Comparison of ENCODE assay signal across 1 cellular context in genomic region chr5:10760033-10760975, GRCh38.
TF ChIP-seq lines count a peak whose summit lies in the region.

No MANE protein-coding gene starts in this region.

TF ChIP-seq in SK-N-SH, 30 proteins besides CTCF, POLR2A, EP300 and RAD21 (continued from another document):
- TF ChIP-seq, protein P1, sequence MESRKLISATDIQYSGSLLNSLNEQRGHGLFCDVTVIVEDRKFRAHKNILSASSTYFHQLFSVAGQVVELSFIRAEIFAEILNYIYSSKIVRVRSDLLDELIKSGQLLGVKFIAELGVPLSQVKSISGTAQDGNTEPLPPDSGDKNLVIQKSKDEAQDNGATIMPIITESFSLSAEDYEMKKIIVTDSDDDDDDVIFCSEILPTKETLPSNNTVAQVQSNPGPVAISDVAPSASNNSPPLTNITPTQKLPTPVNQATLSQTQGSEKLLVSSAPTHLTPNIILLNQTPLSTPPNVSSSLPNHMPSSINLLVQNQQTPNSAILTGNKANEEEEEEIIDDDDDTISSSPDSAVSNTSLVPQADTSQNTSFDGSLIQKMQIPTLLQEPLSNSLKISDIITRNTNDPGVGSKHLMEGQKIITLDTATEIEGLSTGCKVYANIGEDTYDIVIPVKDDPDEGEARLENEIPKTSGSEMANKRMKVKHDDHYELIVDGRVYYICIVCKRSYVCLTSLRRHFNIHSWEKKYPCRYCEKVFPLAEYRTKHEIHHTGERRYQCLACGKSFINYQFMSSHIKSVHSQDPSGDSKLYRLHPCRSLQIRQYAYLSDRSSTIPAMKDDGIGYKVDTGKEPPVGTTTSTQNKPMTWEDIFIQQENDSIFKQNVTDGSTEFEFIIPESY (IDR thresholded peaks at IDR 0.05; ENCODE audit: borderline replicate concordance, low read depth), result no peak
- TF ChIP-seq POLR2AphosphoS5 (IDR thresholded peaks at IDR 0.05; ENCODE audit: low read depth, low read length), result peak; percentile 55; the same call in 1 of the 2 replicates
- peak; percentile 73 for TF ChIP-seq NFIC (IDR thresholded peaks at IDR 0.05; ENCODE audit: borderline replicate concordance)
- peak; percentile 29; the same call in 1 of the 2 replicates for TF ChIP-seq NRF1 (IDR thresholded peaks at IDR 0.05; ENCODE audit: low read depth, low read length)
- no peak for TF ChIP-seq ELF1 (IDR thresholded peaks at IDR 0.05)
- TF ChIP-seq EZH2phosphoT487 (IDR thresholded peaks at IDR 0.05; ENCODE audit: borderline replicate concordance, low read depth), result no peak
- TF ChIP-seq, protein P2, sequence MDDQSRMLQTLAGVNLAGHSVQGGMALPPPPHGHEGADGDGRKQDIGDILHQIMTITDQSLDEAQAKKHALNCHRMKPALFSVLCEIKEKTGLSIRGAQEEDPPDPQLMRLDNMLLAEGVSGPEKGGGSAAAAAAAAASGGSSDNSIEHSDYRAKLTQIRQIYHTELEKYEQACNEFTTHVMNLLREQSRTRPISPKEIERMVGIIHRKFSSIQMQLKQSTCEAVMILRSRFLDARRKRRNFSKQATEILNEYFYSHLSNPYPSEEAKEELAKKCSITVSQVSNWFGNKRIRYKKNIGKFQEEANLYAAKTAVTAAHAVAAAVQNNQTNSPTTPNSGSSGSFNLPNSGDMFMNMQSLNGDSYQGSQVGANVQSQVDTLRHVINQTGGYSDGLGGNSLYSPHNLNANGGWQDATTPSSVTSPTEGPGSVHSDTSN (IDR thresholded peaks at IDR 0.05), result no peak
- no peak for TF ChIP-seq TEAD4 (IDR thresholded peaks at IDR 0.05; ENCODE audit: borderline replicate concordance, insufficient read depth)
- TF ChIP-seq FOXJ3 (CRISPR knock-in tag; IDR thresholded peaks at IDR 0.05), result no peak
- TF ChIP-seq TCF12 (IDR thresholded peaks at IDR 0.05), result no peak
- no peak for TF ChIP-seq JUND (IDR thresholded peaks at IDR 0.05)
- TF ChIP-seq RCOR1 (IDR thresholded peaks at IDR 0.05; ENCODE audit: low read length), result no peak
- no peak for TF ChIP-seq MXI1 (IDR thresholded peaks at IDR 0.05; ENCODE audit: low read depth, low read length)
- TF ChIP-seq CHD2 (IDR thresholded peaks at IDR 0.05; ENCODE audit: low read length, partially characterized antibody), result no peak
- TF ChIP-seq FOSL2 (IDR thresholded peaks at IDR 0.05; ENCODE audit: borderline replicate concordance, low read depth), result no peak
- TF ChIP-seq, protein P3, sequence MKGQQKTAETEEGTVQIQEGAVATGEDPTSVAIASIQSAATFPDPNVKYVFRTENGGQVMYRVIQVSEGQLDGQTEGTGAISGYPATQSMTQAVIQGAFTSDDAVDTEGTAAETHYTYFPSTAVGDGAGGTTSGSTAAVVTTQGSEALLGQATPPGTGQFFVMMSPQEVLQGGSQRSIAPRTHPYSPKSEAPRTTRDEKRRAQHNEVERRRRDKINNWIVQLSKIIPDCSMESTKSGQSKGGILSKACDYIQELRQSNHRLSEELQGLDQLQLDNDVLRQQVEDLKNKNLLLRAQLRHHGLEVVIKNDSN (IDR thresholded peaks at IDR 0.05; ENCODE audit: borderline replicate concordance, low read depth), result no peak
- TF ChIP-seq MAX (IDR thresholded peaks at IDR 0.05; ENCODE audit: low read depth), result peak; percentile 31; the same call in 1 of the 2 replicates
- TF ChIP-seq IRF3 (IDR thresholded peaks at IDR 0.05; ENCODE audit: low read depth, low read length), result no peak
